1 cellular context compared by ENCODE assay signal in the genomic region with DNA sequence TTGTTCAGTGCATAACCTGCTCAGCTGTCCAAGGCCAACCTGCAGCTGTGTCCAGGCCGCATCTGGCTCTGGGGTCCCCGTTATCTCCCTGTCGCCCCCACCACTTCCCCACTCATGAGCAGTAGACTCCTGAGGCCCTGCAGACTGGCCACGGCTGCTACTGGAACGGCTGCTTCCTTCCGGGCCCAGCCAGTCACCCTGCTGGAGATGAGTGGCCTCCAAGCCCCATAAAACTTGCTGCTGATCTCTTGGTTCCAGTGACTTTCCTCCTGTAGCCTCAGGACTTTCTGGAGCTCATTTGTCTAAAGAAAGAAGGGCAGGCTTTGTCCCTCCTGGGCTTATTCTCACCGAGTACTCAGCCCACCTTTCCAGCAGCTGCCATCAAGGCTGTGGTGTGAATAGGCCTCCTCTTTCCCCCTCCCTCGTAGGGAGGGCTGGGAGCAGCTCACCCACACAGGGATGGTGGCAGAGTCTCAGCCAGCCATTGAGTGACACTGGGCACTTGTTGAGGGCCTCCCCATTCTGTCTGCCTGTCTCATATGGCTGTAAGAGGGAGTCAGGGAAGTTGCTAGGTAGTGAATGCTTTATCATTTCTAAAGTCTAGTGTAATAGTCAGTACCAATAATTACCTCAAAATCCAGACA.
TF ChIP-seq lines count a peak whose summit lies in the region.

No MANE protein-coding gene starts in this region.

TF ChIP-seq in HepG2, 621 proteins besides CTCF, POLR2A, EP300 and RAD21 (continued from another document):
- TF ChIP-seq, protein P1, sequence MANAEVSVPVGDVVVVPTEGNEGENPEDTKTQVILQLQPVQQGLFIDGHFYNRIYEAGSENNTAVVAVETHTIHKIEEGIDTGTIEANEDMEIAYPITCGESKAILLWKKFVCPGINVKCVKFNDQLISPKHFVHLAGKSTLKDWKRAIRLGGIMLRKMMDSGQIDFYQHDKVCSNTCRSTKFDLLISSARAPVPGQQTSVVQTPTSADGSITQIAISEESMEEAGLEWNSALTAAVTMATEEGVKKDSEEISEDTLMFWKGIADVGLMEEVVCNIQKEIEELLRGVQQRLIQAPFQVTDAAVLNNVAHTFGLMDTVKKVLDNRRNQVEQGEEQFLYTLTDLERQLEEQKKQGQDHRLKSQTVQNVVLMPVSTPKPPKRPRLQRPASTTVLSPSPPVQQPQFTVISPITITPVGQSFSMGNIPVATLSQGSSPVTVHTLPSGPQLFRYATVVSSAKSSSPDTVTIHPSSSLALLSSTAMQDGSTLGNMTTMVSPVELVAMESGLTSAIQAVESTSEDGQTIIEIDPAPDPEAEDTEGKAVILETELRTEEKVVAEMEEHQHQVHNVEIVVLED (CRISPR knock-in tag; IDR thresholded peaks at IDR 0.05; ENCODE audit: borderline replicate concordance), result no peak
- TF ChIP-seq, protein P2, sequence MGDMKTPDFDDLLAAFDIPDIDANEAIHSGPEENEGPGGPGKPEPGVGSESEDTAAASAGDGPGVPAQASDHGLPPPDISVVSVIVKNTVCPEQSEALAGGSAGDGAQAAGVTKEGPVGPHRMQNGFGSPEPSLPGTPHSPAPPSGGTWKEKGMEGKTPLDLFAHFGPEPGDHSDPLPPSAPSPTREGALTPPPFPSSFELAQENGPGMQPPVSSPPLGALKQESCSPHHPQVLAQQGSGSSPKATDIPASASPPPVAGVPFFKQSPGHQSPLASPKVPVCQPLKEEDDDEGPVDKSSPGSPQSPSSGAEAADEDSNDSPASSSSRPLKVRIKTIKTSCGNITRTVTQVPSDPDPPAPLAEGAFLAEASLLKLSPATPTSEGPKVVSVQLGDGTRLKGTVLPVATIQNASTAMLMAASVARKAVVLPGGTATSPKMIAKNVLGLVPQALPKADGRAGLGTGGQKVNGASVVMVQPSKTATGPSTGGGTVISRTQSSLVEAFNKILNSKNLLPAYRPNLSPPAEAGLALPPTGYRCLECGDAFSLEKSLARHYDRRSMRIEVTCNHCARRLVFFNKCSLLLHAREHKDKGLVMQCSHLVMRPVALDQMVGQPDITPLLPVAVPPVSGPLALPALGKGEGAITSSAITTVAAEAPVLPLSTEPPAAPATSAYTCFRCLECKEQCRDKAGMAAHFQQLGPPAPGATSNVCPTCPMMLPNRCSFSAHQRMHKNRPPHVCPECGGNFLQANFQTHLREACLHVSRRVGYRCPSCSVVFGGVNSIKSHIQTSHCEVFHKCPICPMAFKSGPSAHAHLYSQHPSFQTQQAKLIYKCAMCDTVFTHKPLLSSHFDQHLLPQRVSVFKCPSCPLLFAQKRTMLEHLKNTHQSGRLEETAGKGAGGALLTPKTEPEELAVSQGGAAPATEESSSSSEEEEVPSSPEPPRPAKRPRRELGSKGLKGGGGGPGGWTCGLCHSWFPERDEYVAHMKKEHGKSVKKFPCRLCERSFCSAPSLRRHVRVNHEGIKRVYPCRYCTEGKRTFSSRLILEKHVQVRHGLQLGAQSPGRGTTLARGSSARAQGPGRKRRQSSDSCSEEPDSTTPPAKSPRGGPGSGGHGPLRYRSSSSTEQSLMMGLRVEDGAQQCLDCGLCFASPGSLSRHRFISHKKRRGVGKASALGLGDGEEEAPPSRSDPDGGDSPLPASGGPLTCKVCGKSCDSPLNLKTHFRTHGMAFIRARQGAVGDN (CRISPR knock-in tag; IDR thresholded peaks at IDR 0.05), result peak; percentile 55; the same call in 1 of the 2 replicates
- TF ChIP-seq GPN1 (CRISPR knock-in tag; IDR thresholded peaks at IDR 0.05; ENCODE audit: borderline replicate concordance) (no peak), ZNF3 (CRISPR knock-in tag; IDR thresholded peaks at IDR 0.05) (no peak)
